In the genomic region with DNA sequence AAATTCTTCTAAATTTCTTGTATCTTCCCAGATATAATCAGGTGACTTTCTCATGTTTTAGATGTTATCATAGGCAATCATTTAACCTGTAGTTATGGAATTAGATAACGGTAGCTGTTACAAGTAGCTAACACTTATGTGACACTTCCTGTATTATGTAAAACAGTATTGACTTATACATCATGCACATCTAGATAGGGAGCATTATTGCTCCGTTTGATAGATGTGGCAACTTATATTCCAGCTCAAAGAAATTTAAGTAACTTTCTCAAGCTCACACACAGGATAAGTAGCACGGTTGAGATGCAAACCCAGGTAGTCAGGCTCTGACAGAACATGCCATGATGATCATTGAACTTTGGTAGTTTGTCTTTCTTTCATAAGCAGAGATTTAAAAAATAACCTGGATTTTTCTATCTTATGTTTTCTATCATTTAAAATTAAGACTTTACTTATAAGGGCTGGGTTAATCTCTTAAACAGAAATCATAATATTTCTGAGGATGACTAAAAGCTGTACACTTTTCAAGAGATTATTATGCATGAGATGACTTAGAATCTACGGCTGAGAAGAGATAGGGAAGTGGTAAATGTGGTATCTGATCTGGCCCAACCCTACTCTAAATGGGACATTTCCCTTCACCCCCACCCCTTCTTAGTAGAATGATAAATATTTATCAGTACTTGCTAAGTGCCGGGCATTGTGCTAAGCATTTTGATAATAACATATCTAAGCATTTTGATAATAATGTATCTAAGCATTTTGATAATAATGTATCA, we compare ENCODE assay signal across 10 cellular contexts.
DNase-seq lines count a peak whose midpoint lies in the region; ATAC-seq, FAIRE-seq and TF ChIP-seq lines count a peak whose summit lies in the region.
"Had no signal": no experiment of that assay in that cellular context is flagged by ENCODE, and none has a peak within 500 bp of the region (broad histone marks: within the 10 kb centered on the region; RNA-seq: fewer than 3 reads in every experiment).

No MANE protein-coding gene starts in this region.

- no peaks in the 10 kb centered on the region for H3K9me3 ChIP-seq in small intestine (ENCODE audit: control insufficient read depth, low read depth)
- H3K9me3 ChIP-seq: heart left ventricle, pancreas had no signal

- ATAC-seq in GM19035 (IDR thresholded peaks at IDR 0.05; ENCODE audit: unreplicated experiment) (peak; percentile 91), HG02852 (IDR thresholded peaks at IDR 0.05; ENCODE audit: unreplicated experiment) (peak; percentile 97), sciatic nerve (no peak)
- ATAC-seq: pancreas had no signal

- no peak overlapping the region for H3K27ac Mint-ChIP-seq in mesothelial cell of epicardium

- FAIRE-seq in small intestine (lab: Jason Lieb, UNC) = no peak
- FAIRE-seq: pancreas had no signal

- H3K9me3 Mint-ChIP-seq in mesothelial cell of epicardium = peaks cover 6% of the 10 kb centered on the region

- no peaks in the 10 kb centered on the region for H3K36me3 ChIP-seq in small intestine (ENCODE audit: control insufficient read depth in 2 of 2, insufficient read depth in 2 of 2, low read length in 2 of 2)
- H3K36me3 ChIP-seq: heart left ventricle, pancreas had no signal

- WGBS in small intestine, 3 donors = 29 to 51% (median 38%) methylated on average over 5 of the region's 5 CpGs

- no peak overlapping the region for H3K4me3 Mint-ChIP-seq in mesothelial cell of epicardium

- DNase-seq in NOMO-1 (lab: John Stamatoyannopoulos, UW; ENCODE audit: unreplicated experiment in 2 of 2) (peak; percentile 78 to 87), small intestine (peak; percentile 20), mesothelial cell of epicardium (ENCODE audit: low spot score in 2 of 2, unreplicated experiment in 2 of 2) (no peak), sciatic nerve (ENCODE audit: low spot score) (no peak), NCI-H1092 treated with DMSO at 0.1 percent for 48 hours (lab: John Stamatoyannopoulos, UW) (no peak)
- DNase-seq: heart left ventricle, NCI-H1105, pancreas had no signal

- intact Hi-C loops in sciatic nerve (cut with DNase I) = no loop called here

- no peaks in the 10 kb centered on the region for H3K27me3 ChIP-seq in small intestine (ENCODE audit: control insufficient read depth in 2 of 2, insufficient read depth in 2 of 2, low read length in 2 of 2)
- H3K27me3 ChIP-seq: heart left ventricle, pancreas had no signal

- no peak for TF ChIP-seq CTCF in mesothelial cell of epicardium (IDR thresholded peaks at IDR 0.05; ENCODE audit: unreplicated experiment)

- H3K4me3 ChIP-seq in small intestine (ENCODE audit: low read depth in 1 of 2, low read length in 2 of 2) = no peak overlapping the region
- H3K4me3 ChIP-seq: heart left ventricle, pancreas had no signal

- H3K27ac ChIP-seq in small intestine (ENCODE audit: low read depth in 1 of 2, low read length in 1 of 2) = no peak overlapping the region
- H3K27ac ChIP-seq: heart left ventricle, pancreas had no signal

- no peaks in the 10 kb centered on the region for H3K4me1 ChIP-seq in small intestine (ENCODE audit: control insufficient read depth in 2 of 2, insufficient read depth in 1 of 2, low read depth in 1 of 2, low read length in 1 of 2)
- H3K4me1 ChIP-seq: pancreas had no signal

- H3K27me3 Mint-ChIP-seq in mesothelial cell of epicardium (ENCODE audit: low read depth) = no peaks in the 10 kb centered on the region

- no peaks in the 10 kb centered on the region for H3K4me1 Mint-ChIP-seq in mesothelial cell of epicardium

- no peaks in the 10 kb centered on the region for H3K36me3 Mint-ChIP-seq in mesothelial cell of epicardium

Comparison
In these comparisons a context has a peak if more than half of its experiments do, and no peak if none do; other contexts are left out.
1. DNase-seq: peak in NOMO-1 (2 of 2) and small intestine (single experiment); none in mesothelial cell of epicardium (0 of 2), sciatic nerve (single experiment) and NCI-H1092 treated with DMSO at 0.1 percent for 48 hours (single experiment).